ENCODE assay signal across 27 cellular contexts in the genomic region with DNA sequence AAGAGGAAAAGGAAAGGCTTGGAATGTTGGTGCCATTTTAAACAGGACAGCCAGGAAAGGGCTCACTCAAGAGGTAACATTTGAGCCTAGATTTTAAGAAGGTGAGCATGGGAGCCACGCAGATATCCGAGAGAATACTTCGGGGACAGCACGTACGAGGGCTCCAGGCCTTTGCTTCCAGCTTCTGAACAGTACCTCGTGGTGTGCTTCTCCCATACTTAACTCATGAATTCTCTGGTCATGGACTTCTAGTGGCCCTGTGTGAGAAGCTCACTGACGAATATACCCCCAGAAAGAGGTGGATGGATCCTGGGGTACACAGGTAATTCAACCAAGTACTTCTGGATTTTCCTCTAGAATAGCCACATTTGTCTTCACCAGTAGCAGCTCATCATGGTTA. TPM values are rescaled to one million over a fixed set of nuclear protein-coding genes. Genes with fewer than 3 reads are reported as not detected.
"Had no signal": no experiment of that assay in that cellular context is flagged by ENCODE, and none has a peak within 500 bp of the region (broad histone marks: within the 10 kb centered on the region; RNA-seq: fewer than 3 reads in every experiment).

No MANE protein-coding gene starts in this region.

- H3K27ac ChIP-seq: coronary artery, dorsolateral prefrontal cortex, esophagus squamous epithelium, gastrocnemius medialis, heart right ventricle, left lung, lower lobe of right lung had no signal

- H3K27ac Mint-ChIP-seq: mesothelial cell of epicardium; naive B cell; naive thymus-derived CD8-positive, alpha-beta T cell had no signal

- H3K36me3 Mint-ChIP-seq: mesothelial cell of epicardium; naive B cell; naive thymus-derived CD8-positive, alpha-beta T cell had no signal

- ATAC-seq: gastrocnemius medialis; heart right ventricle; left cardiac atrium; left lung; left ventricle myocardium superior; lower lobe of right lung; mucosa of descending colon; naive thymus-derived CD8-positive, alpha-beta T cell had no signal

- H3K27me3 ChIP-seq: dorsolateral prefrontal cortex, esophagus squamous epithelium, gastrocnemius medialis, heart right ventricle, left lung had no signal

- H3K9me3 ChIP-seq: esophagus squamous epithelium, gastrocnemius medialis, heart right ventricle, left lung, lower lobe of right lung, mucosa of descending colon had no signal

- H3K4me1 ChIP-seq: gastrocnemius medialis, heart right ventricle, lower lobe of right lung had no signal

- H3K36me3 ChIP-seq: esophagus squamous epithelium, gastrocnemius medialis, heart right ventricle, left lung, lower lobe of right lung had no signal

- H3K9me3 Mint-ChIP-seq: naive B cell; naive thymus-derived CD8-positive, alpha-beta T cell had no signal

- H3K4me3 Mint-ChIP-seq: mesothelial cell of epicardium; naive B cell; naive thymus-derived CD8-positive, alpha-beta T cell had no signal

- H3K4me3 ChIP-seq: coronary artery, dorsolateral prefrontal cortex, esophagus squamous epithelium, gastrocnemius medialis, heart right ventricle, left lung, lower lobe of right lung, mucosa of descending colon had no signal

- DNase-seq: dermis blood vessel endothelial cell; dorsolateral prefrontal cortex; effector CD4-positive, alpha-beta T cell; effector memory CD4-positive, alpha-beta T cell; esophagus squamous epithelium; foreskin fibroblast; foreskin melanocyte; gastrocnemius medialis; glutamatergic neuron; head of caudate nucleus; heart right ventricle; hippocampal formation; left cardiac atrium; left lung; left ventricle myocardium superior; lower lobe of right lung; mesenchymal stem cell; mucosa of descending colon; naive B cell; naive thymus-derived CD8-positive, alpha-beta T cell had no signal

- H3K27me3 Mint-ChIP-seq: naive B cell had no signal

RNA-seq across cellular contexts. Expression of a gene that starts 2.7 kb away (rescaled TPM):
- total RNA-seq: dermis blood vessel endothelial cell; epithelial cell of proximal tubule; glomerular endothelial cell; kidney epithelial cell; lung microvascular endothelial cell; myocyte; naive thymus-derived CD8-positive, alpha-beta T cell had no signal
